In the genomic region with DNA sequence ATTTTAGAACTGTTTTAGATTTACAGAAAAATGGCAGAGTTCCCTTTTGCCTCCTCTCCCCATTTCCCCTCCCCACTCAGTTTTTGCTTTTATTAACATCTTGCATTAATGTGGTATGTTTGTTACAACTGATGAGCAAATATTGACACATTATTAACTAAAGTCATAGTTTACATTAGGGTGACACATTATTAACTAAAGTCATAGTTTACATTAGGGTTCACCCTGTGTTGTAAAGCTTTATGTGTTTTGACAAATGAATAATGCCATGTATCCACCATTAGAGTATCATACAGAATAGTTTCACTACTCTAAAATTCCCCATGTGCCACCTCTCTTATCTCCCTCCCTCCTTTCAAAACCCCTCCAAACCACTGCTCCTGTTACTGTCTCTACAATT, we compare ENCODE assay signal across 25 cellular contexts.
"Had no signal": no experiment of that assay in that cellular context is flagged by ENCODE, and none has a peak within 500 bp of the region (broad histone marks: within the 10 kb centered on the region; RNA-seq: fewer than 3 reads in every experiment).

No MANE protein-coding gene starts in this region.

- DNase-seq: islet precursor cell; left ventricle myocardium inferior; midbrain; mucosa of descending colon; naive thymus-derived CD4-positive, alpha-beta T cell; ovary; retina; right cardiac atrium; stimulated activated CD4-positive, alpha-beta T cell treated with anti-CD3 and anti-CD28 coated beads, Interleukin-12 subunit alpha, Interleukin-12 subunit beta, amount 100 ng/mL, for 4 hours; stimulated activated CD4-positive, alpha-beta T cell treated with anti-CD3 and anti-CD28 coated beads, Interleukin-15, amount 100 ng/mL, for 24 hours; stimulated activated CD4-positive, alpha-beta T cell treated with anti-CD3 and anti-CD28 coated beads, Interleukin-4, amount 100 ng/mL, for 24 hours; stimulated activated naive CD4-positive, alpha-beta T cell; tibial artery; trophoblast cell; upper lobe of right lung had no signal

- H3K27ac Mint-ChIP-seq: naive thymus-derived CD4-positive, alpha-beta T cell; natural killer cell treated with Interleukin-12 subunit alpha and Interleukin-12 subunit beta and Interleukin-15 and Interleukin-18, amount 100 ng/mL, for 72 hours; stimulated activated effector memory CD8-positive, alpha-beta T cell treated with anti-CD3 and anti-CD28 coated beads, Interleukin-12 subunit alpha, Interleukin-12 subunit beta, amount 100 ng/mL, for 72 hours; stimulated activated naive CD8-positive, alpha-beta T cell treated with anti-CD3 and anti-CD28 coated beads, Interleukin-15, Interleukin-2, amounts not matched to agents 100 ng/mL and 50 ng/mL, for 24 hours had no signal

- ATAC-seq: mucosa of descending colon; naive thymus-derived CD4-positive, alpha-beta T cell; natural killer cell treated with Interleukin-12 subunit alpha and Interleukin-12 subunit beta and Interleukin-15 and Interleukin-18, amount 100 ng/mL, for 72 hours; right cardiac atrium; sciatic nerve; stimulated activated effector memory CD8-positive, alpha-beta T cell treated with anti-CD3 and anti-CD28 coated beads, Interleukin-12 subunit alpha, Interleukin-12 subunit beta, amount 100 ng/mL, for 72 hours; upper lobe of right lung had no signal

- H3K9me3 ChIP-seq: left ventricle myocardium inferior, mucosa of descending colon, ovary, prostate gland, suprapubic skin, thoracic aorta, tibial artery, upper lobe of right lung had no signal

- H3K36me3 Mint-ChIP-seq: naive thymus-derived CD4-positive, alpha-beta T cell; natural killer cell treated with Interleukin-12 subunit alpha and Interleukin-12 subunit beta and Interleukin-15 and Interleukin-18, amount 100 ng/mL, for 72 hours; stimulated activated effector memory CD8-positive, alpha-beta T cell treated with anti-CD3 and anti-CD28 coated beads, Interleukin-12 subunit alpha, Interleukin-12 subunit beta, amount 100 ng/mL, for 72 hours had no signal

- H3K4me3 ChIP-seq: hepatocyte, left ventricle myocardium inferior, lung, mucosa of descending colon, ovary, prostate gland, skin epidermis, suprapubic skin, thoracic aorta, tibial artery, upper lobe of right lung had no signal

- H3K4me1 Mint-ChIP-seq: naive thymus-derived CD4-positive, alpha-beta T cell; stimulated activated effector memory CD8-positive, alpha-beta T cell treated with anti-CD3 and anti-CD28 coated beads, Interleukin-12 subunit alpha, Interleukin-12 subunit beta, amount 100 ng/mL, for 72 hours had no signal

- H3K79me2 ChIP-seq: hepatocyte had no signal

- H3K36me3 ChIP-seq: left ventricle myocardium inferior, ovary, prostate gland, suprapubic skin, thoracic aorta, tibial artery, upper lobe of right lung had no signal

- H3K27me3 ChIP-seq: hepatocyte, ovary, suprapubic skin, tibial artery, upper lobe of right lung had no signal

- H3K4me1 ChIP-seq: left ventricle myocardium inferior, prostate gland, suprapubic skin, upper lobe of right lung had no signal

- H2AFZ ChIP-seq: hepatocyte had no signal

- H3K4me2 ChIP-seq: hepatocyte had no signal

- H3K27ac ChIP-seq: hepatocyte, left ventricle myocardium inferior, ovary, prostate gland, skin epidermis, suprapubic skin, thoracic aorta, tibial artery, upper lobe of right lung had no signal

- H3K27me3 Mint-ChIP-seq: stimulated activated naive CD8-positive, alpha-beta T cell treated with anti-CD3 and anti-CD28 coated beads, Interleukin-15, Interleukin-2, amounts not matched to agents 100 ng/mL and 50 ng/mL, for 24 hours had no signal

- H3K4me3 Mint-ChIP-seq: naive thymus-derived CD4-positive, alpha-beta T cell; natural killer cell treated with Interleukin-12 subunit alpha and Interleukin-12 subunit beta and Interleukin-15 and Interleukin-18, amount 100 ng/mL, for 72 hours; stimulated activated effector memory CD8-positive, alpha-beta T cell treated with anti-CD3 and anti-CD28 coated beads, Interleukin-12 subunit alpha, Interleukin-12 subunit beta, amount 100 ng/mL, for 72 hours; stimulated activated naive CD8-positive, alpha-beta T cell treated with anti-CD3 and anti-CD28 coated beads, Interleukin-15, Interleukin-2, amounts not matched to agents 100 ng/mL and 50 ng/mL, for 24 hours had no signal
